ENCODE assay signal across 11 cellular contexts in the genomic region with DNA sequence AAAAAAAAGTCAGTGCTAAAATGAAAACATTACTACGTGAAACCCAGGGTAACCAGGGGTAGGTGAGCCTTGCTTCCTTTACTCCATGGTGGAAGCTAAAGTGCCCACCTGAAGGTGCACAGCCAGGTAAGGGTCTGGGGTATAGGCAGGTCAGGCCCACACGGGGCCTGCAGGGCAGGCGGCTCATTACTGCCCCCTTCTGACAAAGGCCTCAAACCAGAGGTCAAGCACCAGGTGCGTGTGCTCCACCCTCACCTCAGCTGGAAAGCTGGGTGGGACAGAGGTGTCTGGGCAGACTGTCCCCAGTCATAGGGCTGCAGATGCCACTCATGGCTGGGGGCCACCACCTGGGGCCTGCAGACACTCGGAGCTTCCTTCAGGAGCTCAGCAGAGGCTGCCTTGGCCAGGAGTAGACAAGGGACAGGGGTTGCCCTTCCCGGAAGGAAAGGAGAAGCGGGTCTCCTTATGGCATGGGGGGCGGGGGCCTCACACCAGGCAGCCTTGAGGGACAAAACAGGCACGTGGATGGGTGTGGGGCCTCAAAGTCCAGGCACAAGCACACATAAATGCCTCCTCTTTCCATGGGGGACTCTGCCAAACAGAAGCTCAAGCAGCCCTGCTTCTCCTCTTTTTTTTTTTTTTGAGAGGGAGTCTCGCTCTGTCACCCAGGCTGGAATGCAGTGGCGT. TPM values are rescaled to one million over a fixed set of nuclear protein-coding genes. Genes with fewer than 3 reads are reported as not detected.
DNase-seq lines count a peak whose midpoint lies in the region; ATAC-seq and TF ChIP-seq lines count a peak whose summit lies in the region.
"Had no signal": no experiment of that assay in that cellular context is flagged by ENCODE, and none has a peak within 500 bp of the region (broad histone marks: within the 10 kb centered on the region; RNA-seq: fewer than 3 reads in every experiment).

No MANE protein-coding gene starts in this region.

- no peak overlapping the region for H3K4me3 Mint-ChIP-seq in activated CD8-positive, alpha-beta memory T cell treated with anti-CD3 and anti-CD28 coated beads, Interleukin-2, amount 10 ng/mL, durations not matched to agents 7 days and 5 days

- H3K4me1 Mint-ChIP-seq in activated CD8-positive, alpha-beta memory T cell treated with anti-CD3 and anti-CD28 coated beads, Interleukin-2, amount 10 ng/mL, durations not matched to agents 7 days and 5 days = peaks cover 30% of the 10 kb centered on the region

- H3K4me3 ChIP-seq in spleen = no peak overlapping the region
- H3K4me3 ChIP-seq: lung had no signal

- no peak for TF ChIP-seq POLR2A in spleen (IDR thresholded peaks at IDR 0.05)

- WGBS in spleen, 5 donors = 76 to 87% (median 78%) methylated on average over 10 to 11 of the region's 11 CpGs

- no peaks in the 10 kb centered on the region for H3K9me3 ChIP-seq in spleen

- H3K36me3 ChIP-seq in spleen = no peaks in the 10 kb centered on the region

- ATAC-seq in activated CD8-positive, alpha-beta memory T cell treated with anti-CD3 and anti-CD28 coated beads, Interleukin-2, amount 10 ng/mL, durations not matched to agents 7 days and 5 days = no peak

- H3K27ac Mint-ChIP-seq in activated CD8-positive, alpha-beta memory T cell treated with anti-CD3 and anti-CD28 coated beads, Interleukin-2, amount 10 ng/mL, durations not matched to agents 7 days and 5 days = peak overlapping the region; percentile 91

- no peaks in the 10 kb centered on the region for H3K27me3 Mint-ChIP-seq in activated CD8-positive, alpha-beta memory T cell treated with anti-CD3 and anti-CD28 coated beads, Interleukin-2, amount 10 ng/mL, durations not matched to agents 7 days and 5 days

- peaks cover 21 to 77% (median 48%) of the 10 kb centered on the region in 6 donors for H3K4me1 ChIP-seq in spleen

- no peak for TF ChIP-seq CTCF in spleen (IDR thresholded peaks at IDR 0.05 in 8 of 11, conservative IDR thresholded peaks at IDR 0.05 in 3 of 11)

- no peaks in the 10 kb centered on the region for H3K27me3 ChIP-seq in spleen (replicated peaks in 1 of 7)

- no peaks in the 10 kb centered on the region for H3K36me3 Mint-ChIP-seq in activated CD8-positive, alpha-beta memory T cell treated with anti-CD3 and anti-CD28 coated beads, Interleukin-2, amount 10 ng/mL, durations not matched to agents 7 days and 5 days

- CTCF ChIA-PET in activated CD8-positive, alpha-beta memory T cell treated with anti-CD3 and anti-CD28 coated beads, Interleukin-2, amount 10 ng/mL, durations not matched to agents 7 days and 5 days (lab: Charles Lee) = interaction anchor here (0.6 to 7.7 kb wide), 10 partner anchors 8 to 445 kb away, joined by 3 to 90 read pairs (median 4); a partner anchor contains a TSS

- no peak for DNase-seq in activated CD8-positive, alpha-beta memory T cell treated with anti-CD3 and anti-CD28 coated beads, Interleukin-2, amount 10 ng/mL, durations not matched to agents 7 days and 5 days
- no peak for DNase-seq in activated CD8-positive, alpha-beta memory T cell treated with anti-CD3 and anti-CD28 coated beads for 24 hours
- DNase-seq in NAMALWA (ENCODE audit: low spot score) (peak; percentile 47), epithelial cell of prostate (ENCODE audit: low read depth, low spot score) (no peak), spleen (no peak), NCI-H226 (no peak), NCI-H128 (lab: John Stamatoyannopoulos, UW; ENCODE audit: unreplicated experiment) (no peak)
- no peak for DNase-seq in stimulated activated naive CD4-positive, alpha-beta T cell treated with Interleukin-2 at 50 U/mL for 16 hours (lab: John Stamatoyannopoulos, UW)
- DNase-seq: ACHN, NCI-H446 treated with DMSO at 0.1 percent for 48 hours had no signal

- H3K9me3 Mint-ChIP-seq in activated CD8-positive, alpha-beta memory T cell treated with anti-CD3 and anti-CD28 coated beads, Interleukin-2, amount 10 ng/mL, durations not matched to agents 7 days and 5 days (ENCODE audit: low read depth) = no peaks in the 10 kb centered on the region

- H3K27ac ChIP-seq in epithelial cell of prostate (peak overlapping the region; percentile 68), spleen (peak overlapping the region in 5 of 8 donors; percentile 86 to 89 (median 87))

- intact Hi-C loops in spleen (cut with DNase I; ENCODE audit: low total_unique reads) = no loop called here

RNA-seq across cellular contexts. Expression of a gene that starts 36.2 kb away (rescaled TPM):
- 10 to 100 TPM; 81.3 to 87.0 TPM for total RNA-seq in activated CD8-positive, alpha-beta memory T cell treated with anti-CD3 and anti-CD28 coated beads, Interleukin-2, amount 10 ng/mL, durations not matched to agents 7 days and 5 days
- total RNA-seq in spleen = 10 to 100 TPM; 11.3 to 31.5 (median 18.1) TPM
- 10 to 100 TPM; 10.6 to 26.7 (median 22.5) TPM for polyA plus RNA-seq in spleen
